8 cellular contexts compared by ENCODE assay signal in genomic region chr14:105560047-105560669, GRCh38. TPM values are rescaled to one million over a fixed set of nuclear protein-coding genes. Genes with fewer than 3 reads are reported as not detected.
A peak's percentile ranks its signal among the peaks of the same experiment; 100 is the strongest.
DNase-seq lines count a peak whose midpoint lies in the region; ATAC-seq and TF ChIP-seq lines count a peak whose summit lies in the region.
"Not testable (repeated sequence)": the region's sequence is repeated elsewhere in the genome, so short reads cannot be mapped to it uniquely, and the experiment has no call there.

No MANE protein-coding gene starts in this region.

- POLR2A ChIA-PET in Panc1 (lab: Charles Lee) = not testable (repeated sequence)

- peak; percentile 69 for ATAC-seq in GM18907 (IDR thresholded peaks at IDR 0.05; ENCODE audit: unreplicated experiment)
- ATAC-seq in GM21423 (IDR thresholded peaks at IDR 0.05; ENCODE audit: unreplicated experiment) = peak; percentile 62
- ATAC-seq in HG02840 (IDR thresholded peaks at IDR 0.05; ENCODE audit: low FRiP score, unreplicated experiment) = peak; percentile 51
- ATAC-seq in HG03280 (IDR thresholded peaks at IDR 0.05; ENCODE audit: unreplicated experiment) = peak; percentile 59
- ATAC-seq in Panc1 = peak; percentile 78
- ATAC-seq in effector memory CD8-positive, alpha-beta T cell (replicated peaks) = peak; percentile 48
- ATAC-seq in omental fat pad (ENCODE audit: low FRiP score) = peak; percentile 85

- H3K27me3 ChIP-seq in BE2C = peaks cover 10% of the 10 kb centered on the region
- not testable (repeated sequence) for H3K27me3 ChIP-seq in Panc1 (ENCODE audit: control insufficient read depth, insufficient read depth, low read length)

- H3K4me1 Mint-ChIP-seq in effector memory CD8-positive, alpha-beta T cell (ENCODE audit: low read depth in 2 of 2) = not testable (repeated sequence)

- H3K9me3 ChIP-seq in BE2C; Panc1 (ENCODE audit: control insufficient read depth, insufficient read depth, low read depth, low read length): not testable (repeated sequence)

- not testable (repeated sequence) for H3K27ac ChIP-seq in Panc1 (ENCODE audit: low read length)

- H3K27ac Mint-ChIP-seq in effector memory CD8-positive, alpha-beta T cell = not testable (repeated sequence)

- not testable (repeated sequence) for H3K9me3 Mint-ChIP-seq in effector memory CD8-positive, alpha-beta T cell

- peaks cover 19 to 22% of the 10 kb centered on the region in 2 donors for H3K27me3 Mint-ChIP-seq in effector memory CD8-positive, alpha-beta T cell

- in situ Hi-C loops in Panc1 (cut with HindIII; ENCODE audit: low pct_unique_long_range_greater_than_20kb, low sequenced_read_pairs) = not testable (repeated sequence)

- not testable (repeated sequence) for H3K4me3 Mint-ChIP-seq in effector memory CD8-positive, alpha-beta T cell

- intact Hi-C loops in Panc1 (cut with micrococcal nuclease; ENCODE audit: unreplicated experiment) = not testable (repeated sequence)

- BruUV-seq in Panc1 (replicated peaks; lab: Mats Ljungman, UMichigan) = not testable (repeated sequence)

- H3K4me3 ChIP-seq in BE2C (ENCODE audit: low read depth, low read length); Panc1 (ENCODE audit: low read depth in 2 of 2, low read length in 2 of 2): not testable (repeated sequence)

- CTCF ChIA-PET in Panc1 (lab: Charles Lee) = not testable (repeated sequence)

- DNase-seq in BE2C; Panc1 (ENCODE audit: low read depth, low spot score); effector memory CD8-positive, alpha-beta T cell; omental fat pad (ENCODE audit: low spot score): not testable (repeated sequence)

- TF ChIP-seq CTCF in BE2C (IDR thresholded peaks at IDR 0.05; ENCODE audit: low read depth, low read length) = 0 out of 2 replicates have a peak, but pooled peaks have one; percentile 5
- not testable (repeated sequence) for TF ChIP-seq CTCF in Panc1 (IDR thresholded peaks at IDR 0.05); omental fat pad (IDR thresholded peaks at IDR 0.05)

- not testable (repeated sequence) for H3K4me1 ChIP-seq in BE2C; Panc1 (ENCODE audit: control insufficient read depth, insufficient read depth, low read length)

- not testable (repeated sequence) for H3K36me3 Mint-ChIP-seq in effector memory CD8-positive, alpha-beta T cell (ENCODE audit: insufficient read depth)

- H3K36me3 ChIP-seq in BE2C; Panc1 (ENCODE audit: control insufficient read depth, insufficient read depth, low read length): not testable (repeated sequence)

RNA-seq across cellular contexts. Expression of gene TMEM121, which starts 33.8 kb away (rescaled TPM):
- polyA plus RNA-seq in BE2C (2012; ENCODE audit: insufficient read depth, insufficient read length, low read depth) = 11.3 TPM
- 4.6 TPM for total RNA-seq in Panc1 (2021; ENCODE audit: unreplicated experiment)
- 8.4 TPM for polyA plus RNA-seq in Panc1 (2012; ENCODE audit: insufficient read length)
- 1 to 10 TPM; 3.5 to 5.6 (median 4.1) TPM for total RNA-seq in omental fat pad
